In the genomic region with DNA sequence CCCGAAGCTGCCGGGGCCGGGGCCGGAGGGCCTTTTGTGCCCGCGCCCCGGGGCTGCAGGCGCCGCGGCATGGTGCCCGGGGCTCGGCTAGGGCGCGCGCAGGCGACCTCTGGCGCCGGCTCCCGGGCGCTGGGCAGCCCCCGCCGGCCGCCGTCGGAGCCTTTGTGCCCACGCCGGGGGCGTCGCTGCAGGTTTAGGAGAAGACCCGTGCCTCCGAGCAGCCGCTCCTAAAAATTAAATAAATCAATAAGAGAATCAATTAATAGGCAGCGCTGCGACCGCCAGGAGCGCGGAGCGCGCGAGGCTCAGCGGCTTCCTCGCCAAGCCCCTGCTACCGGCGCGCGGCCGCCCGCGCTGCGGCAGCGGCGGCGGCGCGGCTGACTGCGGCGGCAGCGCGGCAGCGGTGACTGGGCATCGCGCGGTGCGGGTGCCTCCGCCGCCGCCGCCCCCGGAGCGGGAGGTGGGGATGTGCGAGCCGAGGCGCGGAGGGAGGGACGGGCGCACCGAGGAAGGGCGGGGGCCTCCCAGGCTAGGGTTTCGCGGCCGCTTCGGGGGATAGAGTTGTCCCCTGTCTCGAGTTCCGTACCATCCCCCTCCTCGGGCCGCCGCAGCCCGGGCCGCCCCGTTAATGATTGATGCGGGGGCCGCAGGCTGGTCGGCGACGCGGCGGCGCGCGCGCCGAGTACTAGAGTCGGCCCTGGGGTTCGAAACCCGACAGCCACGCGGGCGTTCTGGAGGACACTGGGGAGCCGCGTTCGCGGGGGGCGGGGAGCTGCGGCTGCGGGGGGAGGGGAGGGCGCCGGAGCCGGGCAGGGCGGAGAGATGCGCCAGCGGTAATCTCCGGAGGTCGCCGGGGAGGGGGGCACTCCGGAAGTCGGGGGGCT, we compare ENCODE assay signal across 8 cellular contexts. TPM values are rescaled to one million over a fixed set of nuclear protein-coding genes. Genes with fewer than 3 reads are reported as not detected.
DNase-seq lines count a peak whose midpoint lies in the region; ATAC-seq and TF ChIP-seq lines count a peak whose summit lies in the region.

A gene with protein sequence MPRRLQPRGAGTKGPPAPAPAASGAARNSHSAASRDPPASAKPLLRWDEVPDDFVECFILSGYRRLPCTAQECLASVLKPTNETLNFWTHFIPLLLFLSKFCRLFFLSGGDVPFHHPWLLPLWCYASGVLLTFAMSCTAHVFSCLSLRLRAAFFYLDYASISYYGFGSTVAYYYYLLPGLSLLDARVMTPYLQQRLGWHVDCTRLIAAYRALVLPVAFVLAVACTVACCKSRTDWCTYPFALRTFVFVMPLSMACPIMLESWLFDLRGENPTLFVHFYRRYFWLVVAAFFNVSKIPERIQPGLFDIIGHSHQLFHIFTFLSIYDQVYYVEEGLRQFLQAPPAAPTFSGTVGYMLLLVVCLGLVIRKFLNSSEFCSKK (minus strand): TSS at position 409 of the 884 bp plus-strand sequence. CDS start 338 bp downstream, at position 71.

- no peak for TF ChIP-seq EP300 in ovary (IDR thresholded peaks at IDR 0.05)

- no peaks in the 10 kb centered on the region for H3K36me3 ChIP-seq in ovary

- H3K9me3 ChIP-seq in ovary = no peaks in the 10 kb centered on the region

- POLR2A ChIA-PET in activated B cell treated with CpG ODN at 0.5 μM for 24 hours (lab: Charles Lee) = no interaction called here

- WGBS in ovary, 3 donors = 0 to 1% (median 0%) methylated on average over 113 to 126 of the region's 126 CpGs

- H3K4me1 Mint-ChIP-seq in activated B cell treated with CpG ODN at 0.5 μM for 24 hours = peaks cover 13% of the 10 kb centered on the region

- no peaks in the 10 kb centered on the region for H3K36me3 Mint-ChIP-seq in activated B cell treated with CpG ODN at 0.5 μM for 24 hours (ENCODE audit: low read depth)

- peaks cover 1% of the 10 kb centered on the region for H3K4me1 ChIP-seq in foreskin keratinocyte
- peaks cover 3% of the 10 kb centered on the region for H3K4me1 ChIP-seq in ovary (ENCODE audit: insufficient read depth)

- intact Hi-C loops in activated B cell treated with CpG ODN at 0.5 μM for 24 hours (cut with micrococcal nuclease) = no loop called here
- intact Hi-C loops in ovary (cut with DNase I) = no loop called here

- no peaks in the 10 kb centered on the region for H3K9me3 Mint-ChIP-seq in activated B cell treated with CpG ODN at 0.5 μM for 24 hours

- no peak for TF ChIP-seq CTCF in activated B cell treated with CpG ODN at 0.5 μM for 24 hours (IDR thresholded peaks at IDR 0.05)
- no peak for TF ChIP-seq CTCF in foreskin keratinocyte (conservative IDR thresholded peaks at IDR 0.05)
- no peak for TF ChIP-seq CTCF in ovary (IDR thresholded peaks at IDR 0.05)

- H3K27me3 ChIP-seq in foreskin keratinocyte = peaks cover 80% of the 10 kb centered on the region
- H3K27me3 ChIP-seq in ovary = no peaks in the 10 kb centered on the region

- H3K4me3 Mint-ChIP-seq in activated B cell treated with CpG ODN at 0.5 μM for 24 hours = peak within 1 kb of the TSS; percentile 75

- H3K27ac Mint-ChIP-seq in activated B cell treated with CpG ODN at 0.5 μM for 24 hours = no peak within 1 kb of the TSS

- no peak for TF ChIP-seq POLR2A in ovary (IDR thresholded peaks at IDR 0.05)

- ATAC-seq in HG03097 (IDR thresholded peaks at IDR 0.05; ENCODE audit: low FRiP score, unreplicated experiment) (peak; percentile 43), activated B cell treated with CpG ODN at 0.5 μM for 24 hours (ENCODE audit: low read depth) (peak; percentile 50), foreskin keratinocyte (peak; percentile 31), HG02798 (IDR thresholded peaks at IDR 0.05; ENCODE audit: poor library complexity, unreplicated experiment) (no peak)

- CTCF ChIA-PET in activated B cell treated with CpG ODN at 0.5 μM for 24 hours (lab: Charles Lee) = no interaction called here

- H3K27me3 Mint-ChIP-seq in activated B cell treated with CpG ODN at 0.5 μM for 24 hours = peaks cover 42% of the 10 kb centered on the region

- H3K27ac ChIP-seq in foreskin keratinocyte (no peak within 1 kb of the TSS), ovary (no peak within 1 kb of the TSS)

- DNase-seq in NCI-H345 (lab: John Stamatoyannopoulos, UW) (peak; percentile 23), NCI-H345 treated with DMSO at 0.1 percent for 48 hours (lab: John Stamatoyannopoulos, UW; ENCODE audit: unreplicated experiment) (no peak), activated B cell treated with CpG ODN at 0.5 μM for 24 hours (no peak), foreskin keratinocyte (no peak), ovary (peak in 2 of 5 donors; percentile 17 to 38), hippocampal formation (lab: John Stamatoyannopoulos, UW) (no peak)

- peak within 1 kb of the TSS; percentile 34 for H3K4me3 ChIP-seq in ovary

RNA-seq across cellular contexts. Expression of the gene that starts here (rescaled TPM):
- total RNA-seq in activated B cell treated with CpG ODN at 0.5 μM for 24 hours = not detected in 2 replicates
- not detected in 2 replicates for total RNA-seq in foreskin keratinocyte
- polyA plus RNA-seq in foreskin keratinocyte = not detected in 2 replicates
- total RNA-seq in ovary = under 1 TPM in 1 of 7 donors, not detected in 6; 0.08 TPM
- under 1 TPM; 0.04 to 0.07 TPM for polyA plus RNA-seq in ovary

Comparison
In these comparisons a context has a peak if more than half of its experiments do, and no peak if none do; other contexts are left out.
1. Peak in ATAC-seq in activated B cell treated with CpG ODN at 0.5 μM for 24 hours; RNA of the gene not detected or under 1 TPM.
2. Peak in ATAC-seq in foreskin keratinocyte; RNA of the gene not detected or under 1 TPM.